Comparison of ENCODE assay signal across 20 cellular contexts in the genomic region with DNA sequence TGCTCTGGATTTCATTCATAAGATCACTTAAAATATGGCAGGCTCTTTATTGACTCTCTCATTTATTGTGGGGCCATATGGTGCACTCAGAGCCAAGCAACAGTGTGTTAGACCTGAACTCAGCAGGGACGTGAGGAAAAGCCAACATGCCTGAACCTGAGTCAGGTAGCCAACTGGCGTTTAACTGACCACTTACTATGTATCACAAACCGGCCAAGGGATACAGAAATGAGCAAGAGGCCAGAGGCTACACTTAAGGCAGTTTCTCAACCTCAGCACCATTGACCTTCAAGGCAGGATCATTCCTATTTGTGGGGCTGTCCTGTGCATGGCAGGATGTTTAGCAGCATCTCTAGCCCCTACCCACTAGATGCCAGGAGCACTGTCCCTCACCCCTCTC.
DNase-seq lines count a peak whose midpoint lies in the region; FAIRE-seq and TF ChIP-seq lines count a peak whose summit lies in the region.
"Had no signal": no experiment of that assay in that cellular context is flagged by ENCODE, and none has a peak within 500 bp of the region (broad histone marks: within the 10 kb centered on the region; RNA-seq: fewer than 3 reads in every experiment).

No MANE protein-coding gene starts in this region.

- H3K36me3 ChIP-seq in bronchial epithelial cell (ENCODE audit: control insufficient read depth, insufficient read depth, low read length), result no peaks in the 10 kb centered on the region
- no peaks in the 10 kb centered on the region for H3K36me3 ChIP-seq in vagina

- intact Hi-C loops in vagina (cut with DNase I), result no loop called here

- FAIRE-seq in bronchial epithelial cell (lab: Jason Lieb, UNC), result peak; percentile 62
- FAIRE-seq: RCC 7860 had no signal

- no peak for TF ChIP-seq CTCF in bronchial epithelial cell (IDR thresholded peaks at IDR 0.05; ENCODE audit: insufficient read depth, low read length, severe bottlenecking)
- TF ChIP-seq CTCF in vagina (IDR thresholded peaks at IDR 0.05), result no peak
- TF ChIP-seq CTCF in GM20000 (IDR thresholded peaks at IDR 0.05; ENCODE audit: extremely low read depth, missing control alignments), result no peak

- H3K27ac ChIP-seq in vagina, result no peak overlapping the region
- H3K27ac ChIP-seq: SK-N-MC had no signal

- DNase-seq in NCI-H2171 treated with DMSO at 0.1 percent for 48 hours (lab: John Stamatoyannopoulos, UW), result peak; percentile 67
- no peak for DNase-seq in NCI-H2171 (lab: John Stamatoyannopoulos, UW)
- no peak for DNase-seq in bronchial epithelial cell (ENCODE audit: low read depth)
- DNase-seq in islet precursor cell, result peak; percentile 29
- DNase-seq in vagina (ENCODE audit: extremely low spot score in 2 of 2), result peak; percentile 18 to 61
- DNase-seq in GM20000 (ENCODE audit: low spot score), result no peak
- DNase-seq in dedifferentiated amniotic fluid mesenchymal stem cell (ENCODE audit: extremely low spot score), result no peak
- DNase-seq: Calu3, H9, Karpas-422, NCI-H1092, NCI-H1436, NCI-H1930, NCI-H226, NCI-H510A, NCI-H774, SIG-M5 had no signal

- peaks cover 7% of the 10 kb centered on the region for H3K9me3 ChIP-seq in vagina

- H3K4me3 ChIP-seq in bronchial epithelial cell (ENCODE audit: low read depth, low read length) (no peak overlapping the region), vagina (no peak overlapping the region)
- H3K4me3 ChIP-seq: GM23338, SK-N-MC had no signal

- peaks cover 6% of the 10 kb centered on the region for H3K4me1 ChIP-seq in vagina

- H3K27me3 ChIP-seq in bronchial epithelial cell (ENCODE audit: control insufficient read depth, insufficient read depth, low read length) (no peaks in the 10 kb centered on the region), vagina (no peaks in the 10 kb centered on the region)

- TF ChIP-seq POLR2A in vagina (IDR thresholded peaks at IDR 0.05), result no peak

Comparison
In these comparisons a context has a peak if more than half of its experiments do, and no peak if none do; other contexts are left out.
1. DNase-seq: peak in NCI-H2171 treated with DMSO at 0.1 percent for 48 hours (single experiment), islet precursor cell (single experiment) and vagina (2 of 2); none in NCI-H2171 (single experiment), bronchial epithelial cell (single experiment), GM20000 (single experiment) and dedifferentiated amniotic fluid mesenchymal stem cell (single experiment).